In the genomic region with DNA sequence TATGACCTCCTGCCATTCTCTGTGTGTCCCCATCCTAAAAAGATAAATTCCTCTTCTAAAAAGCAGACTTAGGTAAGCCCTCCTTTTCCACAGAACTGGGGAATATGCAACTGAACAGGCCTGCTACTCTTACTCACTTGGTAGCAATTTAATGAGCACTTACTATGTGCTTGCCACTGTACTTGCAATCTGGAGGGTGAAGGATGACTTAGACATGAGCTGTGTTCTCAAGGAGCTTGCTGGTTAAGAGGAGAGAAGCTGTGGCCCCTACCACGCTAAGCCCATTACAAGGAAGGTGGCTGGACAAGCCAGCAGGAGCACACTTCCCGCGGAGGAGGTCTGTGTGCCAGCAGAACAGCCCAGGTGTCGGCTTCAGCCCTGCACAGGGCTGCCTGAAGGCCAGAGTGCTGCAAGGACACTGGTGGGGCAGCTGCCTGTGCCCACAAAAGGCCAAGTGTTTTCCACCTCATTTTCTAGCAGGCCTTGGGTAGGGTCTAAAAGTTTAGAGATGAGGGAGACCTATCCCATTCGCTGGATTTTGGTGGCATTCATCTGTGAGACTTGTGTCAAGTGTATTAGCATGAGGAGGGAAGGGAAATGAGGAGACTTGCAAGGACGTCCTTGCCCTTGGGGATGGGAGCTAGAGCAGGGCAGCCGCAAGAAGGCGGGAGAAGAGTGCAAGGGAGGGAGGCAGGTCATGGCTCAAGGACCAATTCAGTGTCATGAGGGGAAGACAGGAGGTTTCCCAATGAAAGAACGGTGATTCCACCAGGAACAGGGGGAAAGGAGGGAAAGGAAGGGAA, we compare ENCODE assay signal across 16 cellular contexts. TPM values are rescaled to one million over a fixed set of nuclear protein-coding genes. Genes with fewer than 3 reads are reported as not detected.
A peak's percentile ranks its signal among the peaks of the same experiment; 100 is the strongest.
DNase-seq lines count a peak whose midpoint lies in the region; ATAC-seq and TF ChIP-seq lines count a peak whose summit lies in the region.
"Had no signal": no experiment of that assay in that cellular context is flagged by ENCODE, and none has a peak within 500 bp of the region (broad histone marks: within the 10 kb centered on the region; RNA-seq: fewer than 3 reads in every experiment).

No MANE protein-coding gene starts in this region.

- H2AFZ ChIP-seq in SK-N-SH (ENCODE audit: low read depth): no peak overlapping the region

- peaks cover 52% of the 10 kb centered on the region for H3K79me2 ChIP-seq in SK-N-SH (ENCODE audit: insufficient read depth)

- H3K4me3 ChIP-seq in SK-N-SH (ENCODE audit: low read depth in 2 of 2, low read length in 1 of 2) (no peak overlapping the region), lung (no peak overlapping the region)
- H3K4me3 ChIP-seq: testis had no signal

- no peaks in the 10 kb centered on the region for H4K20me1 ChIP-seq in SK-N-SH (ENCODE audit: insufficient read depth)

- H3K9me2 ChIP-seq in SK-N-SH: no peaks in the 10 kb centered on the region

- CTCF ChIA-PET in SK-N-SH (lab: Yijun Ruan, JAX): interaction anchor here (1.0 kb wide), 1 partner anchor 12 kb away, joined by 3 read pairs; no protein-coding TSS in a partner anchor
- CTCF ChIA-PET in activated CD8-positive, alpha-beta T cell treated with anti-CD3 and anti-CD28 coated beads, Interleukin-2, amount 10 ng/mL, durations not matched to agents 7 days and 5 days (lab: Charles Lee): interaction anchor here (0.9 kb wide), 1 partner anchor 467 kb away, joined by 3 read pairs; no protein-coding TSS in a partner anchor

- H3K9me3 ChIP-seq in SK-N-SH (no peaks in the 10 kb centered on the region), lung (ENCODE audit: control insufficient read depth in 2 of 2, insufficient read depth in 1 of 2, low read length in 1 of 2) (peaks cover 0 to 2% of the 10 kb centered on the region in 2 donors)
- H3K9me3 ChIP-seq: neutrophil, testis had no signal

- no peaks in the 10 kb centered on the region for H3K27me3 ChIP-seq in SK-N-SH (ENCODE audit: insufficient read depth)
- H3K27me3 ChIP-seq in lung (ENCODE audit: control insufficient read depth, insufficient read depth): no peaks in the 10 kb centered on the region
- H3K27me3 ChIP-seq: testis had no signal

- no peak overlapping the region for H3K9ac ChIP-seq in SK-N-SH
- H3K9ac ChIP-seq: KMS-11 had no signal

- H3K36me3 ChIP-seq in SK-N-SH (replicated peaks in 1 of 2; ENCODE audit: control insufficient read depth in 1 of 2, insufficient read depth in 2 of 2, low read length in 1 of 2) (no peaks in the 10 kb centered on the region), lung (ENCODE audit: control insufficient read depth in 2 of 2, insufficient read depth in 2 of 2, low read length in 2 of 2) (no peaks in the 10 kb centered on the region)
- H3K36me3 ChIP-seq: neutrophil, WERI-Rb-1 had no signal

- peaks cover 23 to 25% of the 10 kb centered on the region in 2 experiments for H3K4me1 ChIP-seq in SK-N-SH (ENCODE audit: control insufficient read depth in 1 of 2, insufficient read depth in 2 of 2, low read depth in 1 of 2, low read length in 1 of 2)
- H3K4me1 ChIP-seq in lung (ENCODE audit: control insufficient read depth in 2 of 2, insufficient read depth in 2 of 2, low read length in 2 of 2): peaks cover 13 to 20% of the 10 kb centered on the region in 2 donors

- peaks cover 5% of the 10 kb centered on the region for H3K9me3 Mint-ChIP-seq in activated CD8-positive, alpha-beta T cell treated with anti-CD3 and anti-CD28 coated beads, Interleukin-2, amount 10 ng/mL, durations not matched to agents 7 days and 5 days (ENCODE audit: insufficient read depth)
- peaks cover 9% of the 10 kb centered on the region for H3K9me3 Mint-ChIP-seq in stimulated activated effector memory CD8-positive, alpha-beta T cell treated with anti-CD3 and anti-CD28 coated beads, Interleukin-12 subunit alpha, Interleukin-12 subunit beta, amount 100 ng/mL, for 72 hours
- H3K9me3 Mint-ChIP-seq in CD14-positive monocyte: peaks cover 0 to 4% (median 3%) of the 10 kb centered on the region in 7 donors
- H3K9me3 Mint-ChIP-seq: activated T-helper 17 cell treated with anti-CD3 and anti-CD28 coated beads, Interleukin-2, amount 50 U/mL, for 72 hours had no signal

- TF ChIP-seq CTCF in SK-N-SH (IDR thresholded peaks at IDR 0.05) (no peak), lung (IDR thresholded peaks at IDR 0.05; ENCODE audit: control extremely low read depth, extremely low read depth) (no peak), CD14-positive monocyte (IDR thresholded peaks at IDR 0.05) (no peak)

- intact Hi-C loops in sciatic nerve (cut with DNase I): no loop called here
- intact Hi-C loops in CD14-positive monocyte (cut with micrococcal nuclease): no loop called here

- no peaks in the 10 kb centered on the region for H3K36me3 Mint-ChIP-seq in activated CD8-positive, alpha-beta T cell treated with anti-CD3 and anti-CD28 coated beads, Interleukin-2, amount 10 ng/mL, durations not matched to agents 7 days and 5 days (ENCODE audit: low read depth)
- no peaks in the 10 kb centered on the region for H3K36me3 Mint-ChIP-seq in stimulated activated effector memory CD8-positive, alpha-beta T cell treated with anti-CD3 and anti-CD28 coated beads, Interleukin-12 subunit alpha, Interleukin-12 subunit beta, amount 100 ng/mL, for 72 hours
- H3K36me3 Mint-ChIP-seq in CD14-positive monocyte: no peaks in the 10 kb centered on the region

- ATAC-seq in SK-N-SH treated with all-trans-retinoic acid at 6 μM for 48 hours (no peak), lung (ENCODE audit: insufficient read depth, low FRiP score) (no peak), sciatic nerve (no peak), HG02571 (IDR thresholded peaks at IDR 0.05; ENCODE audit: unreplicated experiment) (no peak)
- ATAC-seq in activated CD8-positive, alpha-beta T cell treated with anti-CD3 and anti-CD28 coated beads, Interleukin-2, amount 10 ng/mL, durations not matched to agents 7 days and 5 days: no peak
- no peak for ATAC-seq in stimulated activated effector memory CD8-positive, alpha-beta T cell treated with anti-CD3 and anti-CD28 coated beads, Interleukin-12 subunit alpha, Interleukin-12 subunit beta, amount 100 ng/mL, for 72 hours
- ATAC-seq: activated T-helper 17 cell treated with anti-CD3 and anti-CD28 coated beads, Interleukin-2, amount 50 U/mL, for 72 hours had no signal

- POLR2A ChIA-PET in SK-N-SH (lab: Yijun Ruan, JAX): no interaction called here
- POLR2A ChIA-PET in activated CD8-positive, alpha-beta T cell treated with anti-CD3 and anti-CD28 coated beads, Interleukin-2, amount 10 ng/mL, durations not matched to agents 7 days and 5 days (lab: Charles Lee): no interaction called here

- H3K27me3 Mint-ChIP-seq in activated CD8-positive, alpha-beta T cell treated with anti-CD3 and anti-CD28 coated beads, Interleukin-2, amount 10 ng/mL, durations not matched to agents 7 days and 5 days (ENCODE audit: low read depth): no peaks in the 10 kb centered on the region
- H3K27me3 Mint-ChIP-seq in CD14-positive monocyte (ENCODE audit: low read depth in 3 of 3): peaks cover 11 to 14% (median 14%) of the 10 kb centered on the region in 3 donors

- TF ChIP-seq EP300 in SK-N-SH (IDR thresholded peaks at IDR 0.05; ENCODE audit: borderline replicate concordance in 1 of 2, low read depth in 1 of 2, low read length in 1 of 2): no peak

- WGBS in SK-N-SH (ENCODE audit: low lambda C conversion rate): 87% methylated on average over 8 of the region's 9 CpGs
- 71 to 77% methylated on average over 9 of the region's 9 CpGs for WGBS in lung, 2 donors

- peak overlapping the region; percentile 75 for H3K27ac Mint-ChIP-seq in activated CD8-positive, alpha-beta T cell treated with anti-CD3 and anti-CD28 coated beads, Interleukin-2, amount 10 ng/mL, durations not matched to agents 7 days and 5 days
- H3K27ac Mint-ChIP-seq in stimulated activated effector memory CD8-positive, alpha-beta T cell treated with anti-CD3 and anti-CD28 coated beads, Interleukin-12 subunit alpha, Interleukin-12 subunit beta, amount 100 ng/mL, for 72 hours: peak overlapping the region; percentile 69
- H3K27ac Mint-ChIP-seq in CD14-positive monocyte: peak overlapping the region in 1 of 7 donors; percentile 24
- H3K27ac Mint-ChIP-seq: activated T-helper 17 cell treated with anti-CD3 and anti-CD28 coated beads, Interleukin-2, amount 50 U/mL, for 72 hours had no signal

- no peak overlapping the region for H3K4me3 Mint-ChIP-seq in activated CD8-positive, alpha-beta T cell treated with anti-CD3 and anti-CD28 coated beads, Interleukin-2, amount 10 ng/mL, durations not matched to agents 7 days and 5 days
- no peak overlapping the region for H3K4me3 Mint-ChIP-seq in stimulated activated effector memory CD8-positive, alpha-beta T cell treated with anti-CD3 and anti-CD28 coated beads, Interleukin-12 subunit alpha, Interleukin-12 subunit beta, amount 100 ng/mL, for 72 hours
- no peak overlapping the region for H3K4me3 Mint-ChIP-seq in CD14-positive monocyte
- H3K4me3 Mint-ChIP-seq: activated T-helper 17 cell treated with anti-CD3 and anti-CD28 coated beads, Interleukin-2, amount 50 U/mL, for 72 hours had no signal

- TF ChIP-seq RAD21 in SK-N-SH (IDR thresholded peaks at IDR 0.05; ENCODE audit: low read length): no peak

- DNase-seq in SK-N-SH (no peak), lung (ENCODE audit: low spot score) (peak; percentile 27), sciatic nerve (ENCODE audit: low spot score) (no peak), CD14-positive monocyte (ENCODE audit: low spot score) (no peak)
- DNase-seq in activated CD8-positive, alpha-beta T cell treated with anti-CD3 and anti-CD28 coated beads, Interleukin-2, amount 10 ng/mL, durations not matched to agents 7 days and 5 days: no peak
- DNase-seq in stimulated activated effector memory CD8-positive, alpha-beta T cell treated with anti-CD3 and anti-CD28 coated beads, Interleukin-12 subunit alpha, Interleukin-12 subunit beta, amount 100 ng/mL, for 72 hours (ENCODE audit: low spot score in 2 of 2): no peak
- DNase-seq: NCI-H2107, OCI-M1, WERI-Rb-1 had no signal

- H3K4me1 Mint-ChIP-seq in activated CD8-positive, alpha-beta T cell treated with anti-CD3 and anti-CD28 coated beads, Interleukin-2, amount 10 ng/mL, durations not matched to agents 7 days and 5 days (ENCODE audit: low read depth): no peaks in the 10 kb centered on the region
- H3K4me1 Mint-ChIP-seq in stimulated activated effector memory CD8-positive, alpha-beta T cell treated with anti-CD3 and anti-CD28 coated beads, Interleukin-12 subunit alpha, Interleukin-12 subunit beta, amount 100 ng/mL, for 72 hours: no peaks in the 10 kb centered on the region
- no peaks in the 10 kb centered on the region for H3K4me1 Mint-ChIP-seq in CD14-positive monocyte
- H3K4me1 Mint-ChIP-seq: activated T-helper 17 cell treated with anti-CD3 and anti-CD28 coated beads, Interleukin-2, amount 50 U/mL, for 72 hours had no signal

- H3K27ac ChIP-seq in SK-N-SH (ENCODE audit: low read depth in 2 of 2, low read length in 1 of 2) (peak overlapping the region; percentile 3 to 16; a peak in 3 of 4 replicates), lung (ENCODE audit: low read depth in 1 of 2, low read length in 1 of 2) (peak overlapping the region; percentile 18 to 24)
- H3K27ac ChIP-seq: 22Rv1, KMS-11, neutrophil, WERI-Rb-1 had no signal

- peaks cover 42% of the 10 kb centered on the region for H3F3A ChIP-seq in SK-N-SH (replicated peaks; ENCODE audit: insufficient read depth)

- H3K4me2 ChIP-seq in SK-N-SH: no peak overlapping the region
- H3K4me2 ChIP-seq: KMS-11 had no signal

RNA-seq across cellular contexts. Expression of gene COL4A1, which starts 52.0 kb away (rescaled TPM):
- polyA plus RNA-seq in SK-N-SH (2012; rRNA removed) (28.2 and 30.3 TPM in 2 replicates), lung (100 to 1,000 TPM; 114 to 310 TPM), CD14-positive monocyte (under 1 TPM in 1 of 2 donors, not detected in 1; 0.25 TPM)
- 28.1 and 32.5 TPM in 2 replicates for polyA plus RNA-seq in SK-N-SH (2012; cell fraction: cytosol; rRNA removed)
- polyA plus RNA-seq in SK-N-SH (2012; cell fraction: nucleus; rRNA removed): 48.2 and 61.1 TPM in 2 replicates
- not detected for total RNA-seq in activated CD8-positive, alpha-beta T cell treated with anti-CD3 and anti-CD28 coated beads, Interleukin-2, amount 10 ng/mL, durations not matched to agents 7 days and 5 days
- total RNA-seq in lung (1,000 to 10,000 TPM in 1 of 2 donors, 100 to 1,000 TPM in 1; 326 to 1,051 TPM), sciatic nerve (423 TPM)
- total RNA-seq: activated T-helper 17 cell treated with anti-CD3 and anti-CD28 coated beads, Interleukin-2, amount 50 U/mL, for 72 hours had no signal

RNA-seq across cellular contexts. Expression of gene COL4A2, which starts 52.1 kb away (rescaled TPM):
- polyA plus RNA-seq in SK-N-SH (2012; rRNA removed) (61.1 and 137 TPM in 2 replicates), lung (100 to 1,000 TPM; 169 to 264 TPM), CD14-positive monocyte (not detected)
- 42.5 and 60.6 TPM in 2 replicates for polyA plus RNA-seq in SK-N-SH (2012; cell fraction: cytosol; rRNA removed)
- polyA plus RNA-seq in SK-N-SH (2012; cell fraction: nucleus; rRNA removed): 103 and 166 TPM in 2 replicates
- not detected for total RNA-seq in activated CD8-positive, alpha-beta T cell treated with anti-CD3 and anti-CD28 coated beads, Interleukin-2, amount 10 ng/mL, durations not matched to agents 7 days and 5 days
- total RNA-seq in lung (100 to 1,000 TPM; 414 to 627 TPM), sciatic nerve (417 TPM)

Comparison
In these comparisons a context has a peak if more than half of its experiments do, and no peak if none do; other contexts are left out.
1. RNA of gene COL4A1, which starts 52.0 kb away (total RNA-seq): 326 to 1,051 TPM in lung and 423 TPM in sciatic nerve (single experiment); not detected in activated CD8-positive, alpha-beta T cell treated with anti-CD3 and anti-CD28 coated beads, Interleukin-2, amount 10 ng/mL, durations not matched to agents 7 days and 5 days; every median in the first group is over 100 times any median in the second.
2. RNA of gene COL4A2, which starts 52.1 kb away (total RNA-seq): 414 to 627 TPM in lung and 417 TPM in sciatic nerve (single experiment); not detected in activated CD8-positive, alpha-beta T cell treated with anti-CD3 and anti-CD28 coated beads, Interleukin-2, amount 10 ng/mL, durations not matched to agents 7 days and 5 days; every median in the first group is over 100 times any median in the second.